Comparison of ENCODE assay signal across 16 cellular contexts in genomic region chr5:142303576-142303975, GRCh38. TPM values are rescaled to one million over a fixed set of nuclear protein-coding genes. Genes with fewer than 3 reads are reported as not detected.
DNase-seq lines count a peak whose midpoint lies in the region; ATAC-seq and TF ChIP-seq lines count a peak whose summit lies in the region.
"Had no signal": no experiment of that assay in that cellular context is flagged by ENCODE, and none has a peak within 500 bp of the region (broad histone marks: within the 10 kb centered on the region; RNA-seq: fewer than 3 reads in every experiment).

No MANE protein-coding gene starts in this region.

- BruUV-seq in PC-3 (replicated peaks; lab: Mats Ljungman, UMichigan) = no TSS peak

- intact Hi-C loops in ascending aorta (cut with DNase I) = no loop called here
- intact Hi-C loops in tibial artery (cut with DNase I; ENCODE audit: low total_unique reads) = no loop called here
- intact Hi-C loops in PC-3 (cut with micrococcal nuclease) = no loop called here

- H3K4me1 ChIP-seq in H9 (ENCODE audit: insufficient read depth, low read length) (peaks cover 3% of the 10 kb centered on the region), ascending aorta (peaks cover 0 to 16% of the 10 kb centered on the region in 2 donors), tibial artery (peaks cover 0 to 35% (median 11%) of the 10 kb centered on the region in 4 donors), PC-3 (ENCODE audit: insufficient read depth, low read length) (no peaks in the 10 kb centered on the region)

- no CpG with 5 or more reads among the region's 6 CpGs for WGBS in H9 (ENCODE audit: extremely low coverage, insufficient read length, low lambda C conversion rate)

- CTCF ChIA-PET in PC-3 (lab: Charles Lee) = no interaction called here

- H3T11ph ChIP-seq in H9 (ENCODE audit: low read length) = no peak overlapping the region

- H3K14ac ChIP-seq in H9 (ENCODE audit: insufficient read depth, low read length) = no peak overlapping the region

- H3K4me3 ChIP-seq in ascending aorta = no peak overlapping the region
- no peak overlapping the region for H3K4me3 ChIP-seq in fibroblast of mammary gland (ENCODE audit: control insufficient read depth, low read depth, low read length)
- no peak overlapping the region for H3K4me3 ChIP-seq in tibial artery
- no peak overlapping the region for H3K4me3 ChIP-seq in PC-3 (ENCODE audit: low read length)
- H3K4me3 ChIP-seq: SJCRH30 had no signal

- peak overlapping the region in 2 of 3 experiments; percentile 55 to 92; a peak in 3 of 7 replicates for H3K27ac Mint-ChIP-seq in H9
- H3K27ac Mint-ChIP-seq: B cell; CD8-positive, alpha-beta T cell had no signal

- H3K23ac ChIP-seq in H9 (ENCODE audit: insufficient read length, low read depth, low read length) = no peak overlapping the region

- peaks cover 0 to 27% (median 23%) of the 10 kb centered on the region in 3 experiments; a peak in 5 of 7 replicates for H3K36me3 Mint-ChIP-seq in H9 (ENCODE audit: insufficient read depth in 1 of 3, low read depth in 3 of 3)
- H3K36me3 Mint-ChIP-seq: CD8-positive, alpha-beta T cell had no signal

- H3K18ac ChIP-seq in H9 (ENCODE audit: insufficient read length, low read depth, low read length) = no peak overlapping the region

- H3K9ac ChIP-seq in H9 (ENCODE audit: extremely low read depth, insufficient read length, low read length) = no peak overlapping the region
- no peak overlapping the region for H3K9ac ChIP-seq in PC-3 (ENCODE audit: low read length)

- H3K4ac ChIP-seq in H9 (ENCODE audit: low read depth, low read length) = no peak overlapping the region

- H2AFZ ChIP-seq in H9 (ENCODE audit: low read length) (no peak overlapping the region), PC-3 (ENCODE audit: low read length) (no peak overlapping the region)

- H3K79me1 ChIP-seq in H9 (ENCODE audit: insufficient read depth, low read depth, low read length, poor library complexity, severe bottlenecking) = no peaks in the 10 kb centered on the region

- no peaks in the 10 kb centered on the region for H3K27me3 Mint-ChIP-seq in H9 (ENCODE audit: low read depth)

- no peak overlapping the region for H3K4me3 Mint-ChIP-seq in H9
- H3K4me3 Mint-ChIP-seq: B cell; CD8-positive, alpha-beta T cell had no signal

- no peaks in the 10 kb centered on the region for H4K20me1 ChIP-seq in H9 (ENCODE audit: control insufficient read depth, insufficient read depth, insufficient read length)
- no peaks in the 10 kb centered on the region for H4K20me1 ChIP-seq in PC-3 (ENCODE audit: low read length)

- in situ Hi-C loops in KBM-7 (cut with MboI; ENCODE audit: low pct_unique_long_range_greater_than_20kb, low sequenced_read_pairs) = no loop called here

- H3K27ac ChIP-seq in H9 (ENCODE audit: insufficient read length, low read depth, low read length) = no peak overlapping the region
- peak overlapping the region; percentile 78 to 85 for H3K27ac ChIP-seq in ascending aorta
- peak overlapping the region; percentile 70 to 72 for H3K27ac ChIP-seq in tibial artery
- no peak overlapping the region for H3K27ac ChIP-seq in PC-3 (ENCODE audit: low read length)
- H3K27ac ChIP-seq: RWPE1, SJCRH30 had no signal

- no peak overlapping the region for H2AK5ac ChIP-seq in H9 (ENCODE audit: insufficient read length, low read length)

- no peak overlapping the region for H4K5ac ChIP-seq in H9 (ENCODE audit: insufficient read length, low read depth, low read length)

- TF ChIP-seq CTCF in H9 (conservative IDR thresholded peaks at IDR 0.05) (no peak), ascending aorta (IDR thresholded peaks at IDR 0.05) (no peak), fibroblast of mammary gland (conservative IDR thresholded peaks at IDR 0.05; ENCODE audit: control insufficient read depth, insufficient read depth, low read depth, low read length) (no peak), tibial artery (IDR thresholded peaks at IDR 0.05) (no peak), PC-3 (conservative IDR thresholded peaks at IDR 0.05; ENCODE audit: low read depth, low read length) (no peak)

- no peak overlapping the region for H3K56ac ChIP-seq in H9 (ENCODE audit: insufficient read length, low read depth, low read length)

- H4K91ac ChIP-seq in H9 (ENCODE audit: insufficient read length, low read depth, low read length) = no peak overlapping the region

- DNase-seq in H9 (no peak), ascending aorta (ENCODE audit: low spot score in 2 of 2) (no peak), fibroblast of mammary gland (ENCODE audit: low read depth) (peak; percentile 53), tibial artery (no peak), KBM-7 (no peak), PC-3 (no peak)
- DNase-seq: CD8-positive, alpha-beta T cell; NCI-H1436 treated with DMSO at 0.1 percent for 48 hours; NCI-H2081 treated with DMSO at 0.1 percent for 48 hours; NCI-H2227 treated with DMSO at 0.1 percent for 48 hours; NCI-H526 treated with DMSO at 0.1 percent for 48 hours; SJCRH30 had no signal

- H3K27me3 ChIP-seq in H9 (ENCODE audit: insufficient read depth, low read length) = no peaks in the 10 kb centered on the region
- no peaks in the 10 kb centered on the region for H3K27me3 ChIP-seq in ascending aorta
- H3K27me3 ChIP-seq in tibial artery = no peaks in the 10 kb centered on the region
- no peaks in the 10 kb centered on the region for H3K27me3 ChIP-seq in PC-3 (ENCODE audit: low read length)
- H3K27me3 ChIP-seq: SJCRH30 had no signal

- H2BK12ac ChIP-seq in H9 (ENCODE audit: insufficient read length, low read depth, low read length) = no peak overlapping the region

- no peaks in the 10 kb centered on the region for H3K9me3 Mint-ChIP-seq in H9
- H3K9me3 Mint-ChIP-seq: CD8-positive, alpha-beta T cell had no signal

- H4K8ac ChIP-seq in H9 (replicated peaks; ENCODE audit: insufficient read length, low read depth, low read length) = no peak overlapping the region

- H3K4me2 ChIP-seq in H9 (ENCODE audit: insufficient read depth, insufficient read length, low read length) = no peak overlapping the region
- no peak overlapping the region for H3K4me2 ChIP-seq in PC-3 (ENCODE audit: low read length)

- H2BK20ac ChIP-seq in H9 (ENCODE audit: low read depth, low read length, poor library complexity, severe bottlenecking) = no peak overlapping the region

- peaks cover 18 to 30% of the 10 kb centered on the region in 2 experiments for H3K4me1 Mint-ChIP-seq in H9
- H3K4me1 Mint-ChIP-seq: B cell had no signal

- no peaks in the 10 kb centered on the region for H3F3A ChIP-seq in PC-3 (ENCODE audit: low read length, unreplicated experiment)

- no peaks in the 10 kb centered on the region for H3K9me3 ChIP-seq in H9 (ENCODE audit: control insufficient read depth, low read depth, low read length)
- H3K9me3 ChIP-seq in ascending aorta = no peaks in the 10 kb centered on the region
- no peaks in the 10 kb centered on the region for H3K9me3 ChIP-seq in tibial artery
- H3K9me3 ChIP-seq in PC-3 (ENCODE audit: low read length) = no peaks in the 10 kb centered on the region
- H3K9me3 ChIP-seq: SJCRH30 had no signal

- POLR2A ChIA-PET in PC-3 (lab: Charles Lee; ENCODE audit: unreplicated experiment) = no interaction called here

- H2BK5ac ChIP-seq in H9 (ENCODE audit: insufficient read length, low read length) = no peak overlapping the region

- peaks cover 0 to 4% of the 10 kb centered on the region in 2 donors for H3K36me3 ChIP-seq in ascending aorta
- no peaks in the 10 kb centered on the region for H3K36me3 ChIP-seq in tibial artery
- no peaks in the 10 kb centered on the region for H3K36me3 ChIP-seq in PC-3 (ENCODE audit: low read depth, low read length)
- H3K36me3 ChIP-seq: SJCRH30 had no signal

- ATAC-seq in GM19395 (IDR thresholded peaks at IDR 0.05; ENCODE audit: unreplicated experiment) (no peak), PC-3 (no peak)
- ATAC-seq: CD8-positive, alpha-beta T cell had no signal

- no peaks in the 10 kb centered on the region for H3K9me2 ChIP-seq in PC-3 (replicated peaks; ENCODE audit: low read length)

- H3K23me2 ChIP-seq in H9 (ENCODE audit: insufficient read length, low read depth, low read length, poor library complexity, severe bottlenecking) = no peaks in the 10 kb centered on the region

- no peak overlapping the region for H2BK120ac ChIP-seq in H9 (ENCODE audit: low read depth, low read length, poor library complexity, severe bottlenecking)

- H3K79me2 ChIP-seq in H9 (ENCODE audit: insufficient read depth, low read length) (peaks cover 10% of the 10 kb centered on the region; the same call in 1 of the 2 replicates), PC-3 (ENCODE audit: low read length) (no peaks in the 10 kb centered on the region)

- H2BK15ac ChIP-seq in H9 (ENCODE audit: low read depth, low read length) = no peak overlapping the region

RNA-seq across cellular contexts. Expression of gene SPRY4, which starts 21.2 kb away (rescaled TPM):
- 92.4 and 95.9 TPM in 2 replicates for total RNA-seq in H9 (2021)
- 111 TPM for total RNA-seq in ascending aorta
- 32.1 and 38.4 TPM in 2 replicates for total RNA-seq in PC-3 (2014; rRNA removed)
- total RNA-seq: B cell, OCI-LY7 had no signal

Comparison
In these comparisons a context has a peak if more than half of its experiments do, and no peak if none do; other contexts are left out.
1. H3K27ac ChIP-seq: peak in ascending aorta (2 of 2) and tibial artery (2 of 2); none in H9 (single experiment) and PC-3 (single experiment).